ENCODE assay signal across 15 cellular contexts in genomic region chr3:129618901-129619671, GRCh38. TPM values are rescaled to one million over a fixed set of nuclear protein-coding genes. Genes with fewer than 3 reads are reported as not detected.
A peak's percentile ranks its signal among the peaks of the same experiment; 100 is the strongest.
DNase-seq lines count a peak whose midpoint lies in the region; ATAC-seq and TF ChIP-seq lines count a peak whose summit lies in the region.
"Had no signal": no experiment of that assay in that cellular context is flagged by ENCODE, and none has a peak within 500 bp of the region (broad histone marks: within the 10 kb centered on the region; RNA-seq: fewer than 3 reads in every experiment).

No MANE protein-coding gene starts in this region.

- peaks cover 18 to 25% of the 10 kb centered on the region in 2 donors for H3K27me3 Mint-ChIP-seq in stimulated activated naive B cell treated with anti-CD40 and anti-IgM and Interleukin-4, amounts not matched to agents 10 μg/mL and 1 μg/mL and 100 μg/mL, for 72 hours
- peaks cover 19% of the 10 kb centered on the region for H3K27me3 Mint-ChIP-seq in nephron progenitor cell (ENCODE audit: low read depth, poor library complexity)

- TF ChIP-seq CTCF in lower lobe of right lung (IDR thresholded peaks at IDR 0.05) (no peak), nephron progenitor cell (IDR thresholded peaks at IDR 0.05) (no peak)

- H3K9me3 ChIP-seq in Karpas-422 (ENCODE audit: low read length), result no peaks in the 10 kb centered on the region
- H3K9me3 ChIP-seq in lower lobe of right lung, result no peaks in the 10 kb centered on the region

- H3K4me3 Mint-ChIP-seq in stimulated activated naive B cell treated with anti-CD40 and anti-IgM and Interleukin-4, amounts not matched to agents 10 μg/mL and 1 μg/mL and 100 μg/mL, for 72 hours, result peak overlapping the region; percentile 59 to 63
- H3K4me3 Mint-ChIP-seq in nephron progenitor cell, result no peak overlapping the region

- intact Hi-C loops in lower lobe of right lung (cut with DNase I), result no loop called here

- H3K9me2 ChIP-seq in Karpas-422 (replicated peaks; ENCODE audit: insufficient read depth, low read length), result no peaks in the 10 kb centered on the region

- no peaks in the 10 kb centered on the region for H3K9me3 Mint-ChIP-seq in stimulated activated naive B cell treated with anti-CD40 and anti-IgM and Interleukin-4, amounts not matched to agents 10 μg/mL and 1 μg/mL and 100 μg/mL, for 72 hours
- H3K9me3 Mint-ChIP-seq in nephron progenitor cell, result no peaks in the 10 kb centered on the region

- no peak overlapping the region for H3K9ac ChIP-seq in Karpas-422 (ENCODE audit: low read length)

- DNase-seq in Karpas-422 (no peak), dermis blood vessel endothelial cell (peak; percentile 68), lower lobe of right lung (peak; percentile 49), NCI-H1417 treated with DMSO at 0.1 percent for 48 hours (lab: John Stamatoyannopoulos, UW) (no peak), T-helper 9 cell (no peak), nephron progenitor cell (no peak)
- no peak for DNase-seq in stimulated activated naive B cell treated with anti-CD40 and anti-IgM and Interleukin-4, amounts not matched to agents 10 μg/mL and 1 μg/mL and 100 μg/mL, for 72 hours
- DNase-seq: activated CD8-positive, alpha-beta memory T cell treated with anti-CD3 and anti-CD28 coated beads for 24 hours; activated gamma-delta T cell; brain microvascular endothelial cell; KG1; NCI-H187; NCI-H526 had no signal

- H3K4me1 ChIP-seq in Karpas-422 (ENCODE audit: low read length) (peaks cover 3% of the 10 kb centered on the region), lower lobe of right lung (peaks cover 95% of the 10 kb centered on the region)

- H3K4me2 ChIP-seq in Karpas-422 (ENCODE audit: low read depth, low read length, poor library complexity, severe bottlenecking), result peak overlapping the region; percentile 5

- no peaks in the 10 kb centered on the region for H3K79me2 ChIP-seq in Karpas-422 (ENCODE audit: low read length)

- H3K4me3 ChIP-seq in Karpas-422 (ENCODE audit: low read length) (no peak overlapping the region), lower lobe of right lung (peak overlapping the region; percentile 3)

- no peak overlapping the region for H2AFZ ChIP-seq in Karpas-422 (ENCODE audit: low read length)

- H3K4me1 Mint-ChIP-seq in stimulated activated naive B cell treated with anti-CD40 and anti-IgM and Interleukin-4, amounts not matched to agents 10 μg/mL and 1 μg/mL and 100 μg/mL, for 72 hours, result peaks cover 16 to 22% of the 10 kb centered on the region in 2 donors
- H3K4me1 Mint-ChIP-seq in nephron progenitor cell, result peaks cover 58% of the 10 kb centered on the region

- no peaks in the 10 kb centered on the region for H3K36me3 Mint-ChIP-seq in stimulated activated naive B cell treated with anti-CD40 and anti-IgM and Interleukin-4, amounts not matched to agents 10 μg/mL and 1 μg/mL and 100 μg/mL, for 72 hours
- no peaks in the 10 kb centered on the region for H3K36me3 Mint-ChIP-seq in nephron progenitor cell (ENCODE audit: low read depth)

- H3K27me3 ChIP-seq in Karpas-422 (ENCODE audit: low read length), result no peaks in the 10 kb centered on the region
- H3K27me3 ChIP-seq in lower lobe of right lung (ENCODE audit: low read depth), result no peaks in the 10 kb centered on the region
- H3K27me3 ChIP-seq: brain microvascular endothelial cell had no signal

- H3K27ac ChIP-seq in Karpas-422 (ENCODE audit: low read length) (no peak overlapping the region), lower lobe of right lung (peak overlapping the region; percentile 77)
- H3K27ac ChIP-seq: brain microvascular endothelial cell, epithelial cell of prostate had no signal

- ATAC-seq in lower lobe of right lung (no peak), HG03045 (IDR thresholded peaks at IDR 0.05; ENCODE audit: unreplicated experiment) (no peak)
- peak; percentile 33 to 49 for ATAC-seq in stimulated activated naive B cell treated with anti-CD40 and anti-IgM and Interleukin-4, amounts not matched to agents 10 μg/mL and 1 μg/mL and 100 μg/mL, for 72 hours (replicated peaks)

- H3K36me3 ChIP-seq in Karpas-422 (ENCODE audit: insufficient read depth, low read length) (no peaks in the 10 kb centered on the region), lower lobe of right lung (no peaks in the 10 kb centered on the region)
- H3K36me3 ChIP-seq: brain microvascular endothelial cell had no signal

- no peak overlapping the region for H3K27ac Mint-ChIP-seq in stimulated activated naive B cell treated with anti-CD40 and anti-IgM and Interleukin-4, amounts not matched to agents 10 μg/mL and 1 μg/mL and 100 μg/mL, for 72 hours
- H3K27ac Mint-ChIP-seq in nephron progenitor cell, result no peak overlapping the region

- no peaks in the 10 kb centered on the region for H4K20me1 ChIP-seq in Karpas-422 (ENCODE audit: insufficient read depth, low read depth, low read length)

RNA-seq across cellular contexts. Expression of gene PLXND1, which starts 12.6 kb away (rescaled TPM):
- 0.52 TPM in 1 of 2 replicates, not detected in the other for total RNA-seq in Karpas-422 (2014; rRNA removed; shearing (Covaris generic); ENCODE audit: low replicate concordance)
- total RNA-seq in dermis blood vessel endothelial cell (415 and 872 TPM in 2 replicates), lower lobe of right lung (233 TPM)

Comparison
In these comparisons a context has a peak if more than half of its experiments do, and no peak if none do; other contexts are left out.
1. DNase-seq: peak in dermis blood vessel endothelial cell (single experiment) and lower lobe of right lung (single experiment); none in Karpas-422 (single experiment), stimulated activated naive B cell treated with anti-CD40 and anti-IgM and Interleukin-4, amounts not matched to agents 10 μg/mL and 1 μg/mL and 100 μg/mL, for 72 hours (single experiment), NCI-H1417 treated with DMSO at 0.1 percent for 48 hours (single experiment), T-helper 9 cell (single experiment) and nephron progenitor cell (single experiment).
2. ATAC-seq: peak in stimulated activated naive B cell treated with anti-CD40 and anti-IgM and Interleukin-4, amounts not matched to agents 10 μg/mL and 1 μg/mL and 100 μg/mL, for 72 hours (2 of 2); none in lower lobe of right lung (0 of 2) and HG03045 (single experiment).
3. RNA of gene PLXND1, which starts 12.6 kb away (total RNA-seq): 415 to 872 TPM in dermis blood vessel endothelial cell and 233 TPM in lower lobe of right lung (single experiment); 0.52 TPM in Karpas-422; every median in the first group is over 100 times any median in the second.